Comparison of ENCODE assay signal across 11 cellular contexts in the genomic region with DNA sequence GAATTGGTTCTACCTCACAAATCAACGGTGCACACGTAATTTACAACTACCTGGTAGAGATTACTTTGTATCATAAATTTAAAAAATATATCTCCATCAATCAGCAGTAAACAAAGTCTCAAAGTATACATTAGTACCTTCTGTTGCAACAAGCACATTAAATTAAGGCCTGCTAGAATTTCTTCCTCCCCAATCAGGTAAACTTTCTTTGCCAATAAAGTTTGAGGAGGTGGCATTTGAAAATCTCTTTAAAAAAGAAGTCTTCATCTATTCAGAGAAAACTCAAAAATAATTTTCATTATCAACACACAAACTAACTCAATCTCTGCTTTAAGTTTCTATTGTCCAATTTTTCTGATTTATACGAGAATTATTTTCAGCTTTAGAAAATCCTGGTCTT. TPM values are rescaled to one million over a fixed set of nuclear protein-coding genes. Genes with fewer than 3 reads are reported as not detected.
DNase-seq lines count a peak whose midpoint lies in the region; ATAC-seq, FAIRE-seq and TF ChIP-seq lines count a peak whose summit lies in the region.
"Had no signal": no experiment of that assay in that cellular context is flagged by ENCODE, and none has a peak within 500 bp of the region (broad histone marks: within the 10 kb centered on the region; RNA-seq: fewer than 3 reads in every experiment).

No MANE protein-coding gene starts in this region.

- H3K9ac ChIP-seq in kidney (ENCODE audit: low read length in 2 of 2): no peak overlapping the region

- H3K9me3 ChIP-seq in kidney (ENCODE audit: control insufficient read depth in 1 of 2, low read length in 2 of 2): no peaks in the 10 kb centered on the region

- H3K36me3 Mint-ChIP-seq in stimulated activated naive CD8-positive, alpha-beta T cell treated with anti-CD3 and anti-CD28 coated beads, Interleukin-15, Interleukin-2, amounts not matched to agents 100 ng/mL and 50 ng/mL, for 24 hours (ENCODE audit: low read depth): peaks cover 87% of the 10 kb centered on the region
- peaks cover 41% of the 10 kb centered on the region for H3K36me3 Mint-ChIP-seq in activated naive CD8-positive, alpha-beta T cell
- peaks cover 73 to 86% of the 10 kb centered on the region in 2 donors for H3K36me3 Mint-ChIP-seq in CD14-positive monocyte

- H3K4me3 Mint-ChIP-seq in stimulated activated naive CD8-positive, alpha-beta T cell treated with anti-CD3 and anti-CD28 coated beads, Interleukin-15, Interleukin-2, amounts not matched to agents 100 ng/mL and 50 ng/mL, for 24 hours: peak overlapping the region; percentile 100
- H3K4me3 Mint-ChIP-seq in activated naive CD8-positive, alpha-beta T cell: peak overlapping the region; percentile 94
- no peak overlapping the region for H3K4me3 Mint-ChIP-seq in CD14-positive monocyte

- no peak overlapping the region for H3K27ac ChIP-seq in kidney (ENCODE audit: low read depth in 2 of 2, low read length in 2 of 2)

- peaks cover 84% of the 10 kb centered on the region for H3K4me1 Mint-ChIP-seq in stimulated activated naive CD8-positive, alpha-beta T cell treated with anti-CD3 and anti-CD28 coated beads, Interleukin-15, Interleukin-2, amounts not matched to agents 100 ng/mL and 50 ng/mL, for 24 hours (ENCODE audit: low read depth)
- peaks cover 74% of the 10 kb centered on the region for H3K4me1 Mint-ChIP-seq in activated naive CD8-positive, alpha-beta T cell (ENCODE audit: low read depth)
- H3K4me1 Mint-ChIP-seq in CD14-positive monocyte: peaks cover 42% of the 10 kb centered on the region

- no peaks in the 10 kb centered on the region for H3K9me3 Mint-ChIP-seq in stimulated activated naive CD8-positive, alpha-beta T cell treated with anti-CD3 and anti-CD28 coated beads, Interleukin-15, Interleukin-2, amounts not matched to agents 100 ng/mL and 50 ng/mL, for 24 hours
- no peaks in the 10 kb centered on the region for H3K9me3 Mint-ChIP-seq in activated naive CD8-positive, alpha-beta T cell (ENCODE audit: low read depth)
- H3K9me3 Mint-ChIP-seq in CD14-positive monocyte: peaks cover 0 to 3% (median 0%) of the 10 kb centered on the region in 7 donors

- no peak for TF ChIP-seq CTCF in kidney (IDR thresholded peaks at IDR 0.05; ENCODE audit: borderline replicate concordance, extremely low read depth, insufficient read depth)
- no peak for TF ChIP-seq CTCF in CD14-positive monocyte (IDR thresholded peaks at IDR 0.05)

- peaks cover 39 to 66% of the 10 kb centered on the region in 2 donors for H3K36me3 ChIP-seq in kidney (ENCODE audit: control insufficient read depth in 1 of 2, insufficient read depth in 2 of 2, low read length in 2 of 2)

- FAIRE-seq in kidney (lab: Jason Lieb, UNC): no peak

- ATAC-seq in stimulated activated naive CD8-positive, alpha-beta T cell treated with anti-CD3 and anti-CD28 coated beads, Interleukin-15, Interleukin-2, amounts not matched to agents 100 U/mL and 50 U/mL, for 24 hours: no peak
- ATAC-seq in GM21717 (IDR thresholded peaks at IDR 0.05; ENCODE audit: unreplicated experiment) (no peak), GM18519 (IDR thresholded peaks at IDR 0.05; ENCODE audit: low FRiP score, unreplicated experiment) (no peak)

- H3K27ac Mint-ChIP-seq in stimulated activated naive CD8-positive, alpha-beta T cell treated with anti-CD3 and anti-CD28 coated beads, Interleukin-15, Interleukin-2, amounts not matched to agents 100 ng/mL and 50 ng/mL, for 24 hours: peak overlapping the region; percentile 61
- peak overlapping the region; percentile 66 for H3K27ac Mint-ChIP-seq in activated naive CD8-positive, alpha-beta T cell
- no peak overlapping the region for H3K27ac Mint-ChIP-seq in CD14-positive monocyte

- no peaks in the 10 kb centered on the region for H3K27me3 Mint-ChIP-seq in stimulated activated naive CD8-positive, alpha-beta T cell treated with anti-CD3 and anti-CD28 coated beads, Interleukin-15, Interleukin-2, amounts not matched to agents 100 ng/mL and 50 ng/mL, for 24 hours
- no peaks in the 10 kb centered on the region for H3K27me3 Mint-ChIP-seq in activated naive CD8-positive, alpha-beta T cell
- peaks cover 0 to 5% (median 0%) of the 10 kb centered on the region in 3 donors for H3K27me3 Mint-ChIP-seq in CD14-positive monocyte (ENCODE audit: low read depth in 3 of 3)

- DNase-seq in stimulated activated naive CD8-positive, alpha-beta T cell treated with anti-CD3 and anti-CD28 coated beads, Interleukin-15, Interleukin-2, amounts not matched to agents 100 U/mL and 50 U/mL, for 24 hours: no peak
- DNase-seq in kidney: no peak
- DNase-seq in CD14-positive monocyte (ENCODE audit: low spot score): no peak
- DNase-seq in SK-N-DZ (ENCODE audit: low spot score): no peak
- DNase-seq: COR-L47, kidney glomerular epithelial cell, NCI-H526 had no signal

- H3K4me3 ChIP-seq in kidney (ENCODE audit: low read length in 2 of 2): peak overlapping the region; percentile 11 to 40

- intact Hi-C loops in kidney (cut with DNase I) (no loop called here), CD14-positive monocyte (cut with micrococcal nuclease) (no loop called here)

- H3K4me1 ChIP-seq in kidney (ENCODE audit: control insufficient read depth in 1 of 2, insufficient read depth in 1 of 2, low read depth in 1 of 2, low read length in 2 of 2): peaks cover 12 to 33% of the 10 kb centered on the region in 2 donors

RNA-seq across cellular contexts. Expression of a gene that starts 4.4 kb away (rescaled TPM):
- 104 TPM for total RNA-seq in kidney
- polyA plus RNA-seq in kidney (ENCODE audit: insufficient read depth, low read depth, low replicate concordance): 41.7 TPM
- 10 to 100 TPM; 32.0 to 42.3 TPM for polyA plus RNA-seq in CD14-positive monocyte
- polyA plus RNA-seq in SK-N-DZ (2014; cell fraction: cytosol; rRNA removed): 53.4 and 66.9 TPM in 2 replicates
- 510 and 632 TPM in 2 replicates for polyA plus RNA-seq in SK-N-DZ (2014; cell fraction: nucleus; rRNA removed)

Comparison
In these comparisons a context has a peak if more than half of its experiments do, and no peak if none do; other contexts are left out.
1. H3K27ac Mint-ChIP-seq: peak in stimulated activated naive CD8-positive, alpha-beta T cell treated with anti-CD3 and anti-CD28 coated beads, Interleukin-15, Interleukin-2, amounts not matched to agents 100 ng/mL and 50 ng/mL, for 24 hours (single experiment) and activated naive CD8-positive, alpha-beta T cell (single experiment); none in CD14-positive monocyte (0 of 7).
2. H3K4me3 Mint-ChIP-seq: peak in stimulated activated naive CD8-positive, alpha-beta T cell treated with anti-CD3 and anti-CD28 coated beads, Interleukin-15, Interleukin-2, amounts not matched to agents 100 ng/mL and 50 ng/mL, for 24 hours (single experiment) and activated naive CD8-positive, alpha-beta T cell (single experiment); none in CD14-positive monocyte (0 of 2).